14 cellular contexts compared by ENCODE assay signal in the genomic region with DNA sequence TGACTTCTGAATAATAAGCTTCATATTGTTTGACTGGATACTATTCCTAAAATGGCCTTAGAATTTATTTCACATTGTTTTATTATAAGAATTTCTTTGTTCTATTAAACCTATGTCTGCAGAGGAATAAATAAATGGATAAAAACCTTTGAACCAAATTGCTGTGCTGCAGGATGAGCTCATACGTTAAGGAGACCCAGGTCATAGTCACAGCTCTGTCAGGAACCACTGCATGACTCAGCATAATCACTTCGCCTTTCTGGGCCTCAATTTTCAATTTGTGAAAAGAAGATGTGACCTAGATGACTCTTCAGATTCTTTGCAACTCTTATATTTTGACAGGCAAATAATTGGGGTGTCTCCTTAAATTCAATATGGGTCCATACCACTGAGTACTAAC. TPM values are rescaled to one million over a fixed set of nuclear protein-coding genes. Genes with fewer than 3 reads are reported as not detected.
DNase-seq lines count a peak whose midpoint lies in the region; ATAC-seq and TF ChIP-seq lines count a peak whose summit lies in the region.
"Had no signal": no experiment of that assay in that cellular context is flagged by ENCODE, and none has a peak within 500 bp of the region (broad histone marks: within the 10 kb centered on the region; RNA-seq: fewer than 3 reads in every experiment).

No MANE protein-coding gene starts in this region.

- no peak overlapping the region for H3K9ac ChIP-seq in Karpas-422 (ENCODE audit: low read length)

- H3K4me2 ChIP-seq in Karpas-422 (ENCODE audit: low read depth, low read length, poor library complexity, severe bottlenecking): no peak overlapping the region

- H4K20me1 ChIP-seq in Karpas-422 (ENCODE audit: insufficient read depth, low read depth, low read length): no peaks in the 10 kb centered on the region

- H3K79me2 ChIP-seq in Karpas-422 (ENCODE audit: low read length): no peaks in the 10 kb centered on the region

- no peak for TF ChIP-seq CTCF in nephron progenitor cell (IDR thresholded peaks at IDR 0.05)

- H3K9me3 Mint-ChIP-seq in activated T-helper 17 cell treated with anti-CD3 and anti-CD28 coated beads, Interleukin-2, amount 50 U/mL, for 72 hours: no peaks in the 10 kb centered on the region
- H3K9me3 Mint-ChIP-seq in nephron progenitor cell: peaks cover 21% of the 10 kb centered on the region
- H3K9me3 Mint-ChIP-seq in activated CD4-positive, alpha-beta T cell treated with anti-CD3 and anti-CD28 coated beads, Interleukin-2, amount 10 ng/mL, durations not matched to agents 7 days and 5 days: peaks cover 4% of the 10 kb centered on the region

- H3K27ac ChIP-seq in Karpas-422 (ENCODE audit: low read length): no peak overlapping the region
- H3K27ac ChIP-seq in aorta (ENCODE audit: low read depth in 1 of 2, low read length in 2 of 2): no peak overlapping the region

- H3K9me2 ChIP-seq in Karpas-422 (replicated peaks; ENCODE audit: insufficient read depth, low read length): no peaks in the 10 kb centered on the region

- H3K36me3 ChIP-seq in Karpas-422 (ENCODE audit: insufficient read depth, low read length): no peaks in the 10 kb centered on the region
- no peaks in the 10 kb centered on the region for H3K36me3 ChIP-seq in aorta (ENCODE audit: control insufficient read depth in 1 of 2, insufficient read depth in 2 of 2, low read length in 1 of 2)

- 93 to 94% methylated on average over 2 of the region's 2 CpGs for WGBS in aorta, 2 donors

- H3K4me1 ChIP-seq in Karpas-422 (ENCODE audit: low read length) (peaks cover 4% of the 10 kb centered on the region), aorta (ENCODE audit: control insufficient read depth in 1 of 2, insufficient read depth in 2 of 2, low read length in 2 of 2) (no peaks in the 10 kb centered on the region)

- intact Hi-C loops in aorta (cut with DNase I): no loop called here

- H3K27me3 Mint-ChIP-seq in activated T-helper 17 cell treated with anti-CD3 and anti-CD28 coated beads, Interleukin-2, amount 50 U/mL, for 72 hours: peaks cover 3% of the 10 kb centered on the region
- H3K27me3 Mint-ChIP-seq in nephron progenitor cell (ENCODE audit: low read depth, poor library complexity): no peaks in the 10 kb centered on the region
- H3K27me3 Mint-ChIP-seq in activated CD4-positive, alpha-beta T cell treated with anti-CD3 and anti-CD28 coated beads, Interleukin-2, amount 10 ng/mL, durations not matched to agents 7 days and 5 days: no peaks in the 10 kb centered on the region

- peak; percentile 33 for DNase-seq in Daoy (ENCODE audit: low read depth)
- DNase-seq in Karpas-422: peak; percentile 49
- DNase-seq in iris pigment epithelial cell (ENCODE audit: low read depth): peak; percentile 75
- no peak for DNase-seq in nephron progenitor cell
- DNase-seq in DMS 273 (lab: John Stamatoyannopoulos, UW; ENCODE audit: unreplicated experiment): no peak
- no peak for DNase-seq in aorta
- no peak for DNase-seq in activated CD4-positive, alpha-beta T cell treated with anti-CD3 and anti-CD28 coated beads, Interleukin-2, amount 10 ng/mL, durations not matched to agents 7 days and 5 days
- DNase-seq: activated naive CD8-positive, alpha-beta T cell treated with anti-CD3 and anti-CD28 coated beads, Interleukin-2, amount 10 ng/mL, durations not matched to agents 7 days and 5 days; COR-L47; NCI-H1105; NCI-H524 treated with DMSO at 0.1 percent for 48 hours; stimulated activated CD4-positive, alpha-beta T cell treated with anti-CD3 and anti-CD28 coated beads, Interleukin-4, amount 100 ng/mL, for 4 hours had no signal

- no peak overlapping the region for H3K4me3 Mint-ChIP-seq in activated T-helper 17 cell treated with anti-CD3 and anti-CD28 coated beads, Interleukin-2, amount 50 U/mL, for 72 hours
- H3K4me3 Mint-ChIP-seq in nephron progenitor cell: no peak overlapping the region
- H3K4me3 Mint-ChIP-seq in activated CD4-positive, alpha-beta T cell treated with anti-CD3 and anti-CD28 coated beads, Interleukin-2, amount 10 ng/mL, durations not matched to agents 7 days and 5 days: no peak overlapping the region
- H3K4me3 Mint-ChIP-seq: activated naive CD8-positive, alpha-beta T cell treated with anti-CD3 and anti-CD28 coated beads, Interleukin-2, amount 10 ng/mL, durations not matched to agents 7 days and 5 days; mesothelial cell of epicardium had no signal

- peak; percentile 72 for ATAC-seq in activated T-helper 17 cell treated with anti-CD3 and anti-CD28 coated beads, Interleukin-2, amount 50 U/mL, for 72 hours (replicated peaks)
- no peak for ATAC-seq in aorta (ENCODE audit: low FRiP score)

- H3K36me3 Mint-ChIP-seq in activated T-helper 17 cell treated with anti-CD3 and anti-CD28 coated beads, Interleukin-2, amount 50 U/mL, for 72 hours (ENCODE audit: low read depth): no peaks in the 10 kb centered on the region
- peaks cover 1% of the 10 kb centered on the region for H3K36me3 Mint-ChIP-seq in nephron progenitor cell (ENCODE audit: low read depth)
- H3K36me3 Mint-ChIP-seq in activated CD4-positive, alpha-beta T cell treated with anti-CD3 and anti-CD28 coated beads, Interleukin-2, amount 10 ng/mL, durations not matched to agents 7 days and 5 days (ENCODE audit: low read depth): no peaks in the 10 kb centered on the region
- H3K36me3 Mint-ChIP-seq: activated naive CD8-positive, alpha-beta T cell treated with anti-CD3 and anti-CD28 coated beads, Interleukin-2, amount 10 ng/mL, durations not matched to agents 7 days and 5 days; mesothelial cell of epicardium had no signal

- CTCF ChIA-PET in activated CD4-positive, alpha-beta T cell treated with anti-CD3 and anti-CD28 coated beads, Interleukin-2, amount 10 ng/mL, durations not matched to agents 7 days and 5 days (lab: Charles Lee): no interaction called here

- H3K4me3 ChIP-seq in Karpas-422 (ENCODE audit: low read length): no peak overlapping the region
- no peak overlapping the region for H3K4me3 ChIP-seq in aorta (ENCODE audit: low read length in 2 of 2)

- H2AFZ ChIP-seq in Karpas-422 (ENCODE audit: low read length): no peak overlapping the region

- no peaks in the 10 kb centered on the region for H3K4me1 Mint-ChIP-seq in activated T-helper 17 cell treated with anti-CD3 and anti-CD28 coated beads, Interleukin-2, amount 50 U/mL, for 72 hours
- H3K4me1 Mint-ChIP-seq in nephron progenitor cell: peaks cover 10% of the 10 kb centered on the region
- no peaks in the 10 kb centered on the region for H3K4me1 Mint-ChIP-seq in activated CD4-positive, alpha-beta T cell treated with anti-CD3 and anti-CD28 coated beads, Interleukin-2, amount 10 ng/mL, durations not matched to agents 7 days and 5 days

- POLR2A ChIA-PET in activated CD4-positive, alpha-beta T cell treated with anti-CD3 and anti-CD28 coated beads, Interleukin-2, amount 10 ng/mL, durations not matched to agents 7 days and 5 days (lab: Charles Lee): interaction anchor here (0.7 kb wide), 1 partner anchor 46 kb away, joined by 3 read pairs; no protein-coding TSS in a partner anchor

- no peaks in the 10 kb centered on the region for H3K9me3 ChIP-seq in Karpas-422 (ENCODE audit: low read length)
- peaks cover 2% of the 10 kb centered on the region for H3K9me3 ChIP-seq in aorta (ENCODE audit: control insufficient read depth, low read length)

- H3K27me3 ChIP-seq in Karpas-422 (ENCODE audit: low read length) (no peaks in the 10 kb centered on the region), aorta (ENCODE audit: control insufficient read depth in 1 of 2, insufficient read depth in 2 of 2, low read length in 1 of 2) (no peaks in the 10 kb centered on the region)

- H3K27ac Mint-ChIP-seq in activated T-helper 17 cell treated with anti-CD3 and anti-CD28 coated beads, Interleukin-2, amount 50 U/mL, for 72 hours: no peak overlapping the region
- no peak overlapping the region for H3K27ac Mint-ChIP-seq in nephron progenitor cell
- no peak overlapping the region for H3K27ac Mint-ChIP-seq in activated CD4-positive, alpha-beta T cell treated with anti-CD3 and anti-CD28 coated beads, Interleukin-2, amount 10 ng/mL, durations not matched to agents 7 days and 5 days
- H3K27ac Mint-ChIP-seq: activated naive CD8-positive, alpha-beta T cell treated with anti-CD3 and anti-CD28 coated beads, Interleukin-2, amount 10 ng/mL, durations not matched to agents 7 days and 5 days; mesothelial cell of epicardium had no signal

RNA-seq across cellular contexts. Expression of a gene that starts 36.7 kb away (rescaled TPM):
- total RNA-seq in Daoy (2014; rRNA removed; shearing (Covaris generic)): not detected in 2 replicates
- not detected in 2 replicates for total RNA-seq in Karpas-422 (2014; rRNA removed; shearing (Covaris generic); ENCODE audit: low replicate concordance)
- not detected for total RNA-seq in activated T-helper 17 cell treated with anti-CD3 and anti-CD28 coated beads, Interleukin-2, amount 50 U/mL, for 72 hours
- total RNA-seq in aorta: not detected
- not detected for polyA plus RNA-seq in aorta
- total RNA-seq in activated CD4-positive, alpha-beta T cell treated with anti-CD3 and anti-CD28 coated beads, Interleukin-2, amount 10 ng/mL, durations not matched to agents 7 days and 5 days: not detected
- total RNA-seq: activated naive CD8-positive, alpha-beta T cell treated with anti-CD3 and anti-CD28 coated beads, Interleukin-2, amount 10 ng/mL, durations not matched to agents 7 days and 5 days; mesothelial cell of epicardium had no signal

Comparison
In these comparisons a context has a peak if more than half of its experiments do, and no peak if none do; other contexts are left out.
1. DNase-seq: peak in Daoy (single experiment), Karpas-422 (single experiment) and iris pigment epithelial cell (single experiment); none in nephron progenitor cell (single experiment), DMS 273 (single experiment), aorta (0 of 2) and activated CD4-positive, alpha-beta T cell treated with anti-CD3 and anti-CD28 coated beads, Interleukin-2, amount 10 ng/mL, durations not matched to agents 7 days and 5 days (single experiment).